17 cellular contexts compared by ENCODE assay signal in the genomic region with DNA sequence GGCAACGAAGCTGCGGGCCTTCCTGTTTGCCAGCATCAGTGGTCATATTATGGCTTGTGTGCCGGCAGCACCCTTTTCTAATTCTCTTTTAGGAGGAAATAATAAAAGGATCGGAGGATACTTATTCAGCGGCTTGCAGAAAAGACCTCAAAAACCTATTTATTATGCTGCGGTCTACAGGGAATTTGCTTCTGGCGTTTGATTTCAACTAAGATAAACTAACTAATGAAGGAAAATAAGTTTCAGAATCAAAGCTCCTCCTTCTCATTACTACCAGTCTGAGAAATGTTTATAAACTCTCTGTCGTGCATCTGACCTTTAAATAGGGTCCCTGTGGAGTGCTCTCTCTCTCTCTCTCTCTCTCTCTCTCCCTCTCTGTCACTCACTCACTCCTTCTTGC.
A peak's percentile ranks its signal among the peaks of the same experiment; 100 is the strongest.
DNase-seq lines count a peak whose midpoint lies in the region; ATAC-seq and TF ChIP-seq lines count a peak whose summit lies in the region.
"Had no signal": no experiment of that assay in that cellular context is flagged by ENCODE, and none has a peak within 500 bp of the region (broad histone marks: within the 10 kb centered on the region; RNA-seq: fewer than 3 reads in every experiment).

No MANE protein-coding gene starts in this region.

- DNase-seq in EH (ENCODE audit: low read depth) (peak; percentile 47), RPMI7951 (ENCODE audit: low read depth) (peak; percentile 64), fibroblast of villous mesenchyme (ENCODE audit: low read depth) (peak; percentile 44), HPDE6-E6E7 (ENCODE audit: extremely low spot score) (no peak)
- DNase-seq in stimulated activated CD4-positive, alpha-beta T cell treated with anti-CD3 and anti-CD28 coated beads, Interleukin-4, amount 100 ng/mL, for 1 hour: no peak
- no peak for DNase-seq in activated CD4-positive, alpha-beta memory T cell treated with anti-CD3 and anti-CD28 coated beads, Interleukin-2, amount 10 ng/mL, durations not matched to agents 7 days and 5 days
- DNase-seq: COR-L47, DMS 273 treated with DMSO at 0.1 percent for 48 hours, DND-41, H9, Kasumi-1, MV-4-11, NCI-H1694 treated with DMSO at 0.1 percent for 48 hours, Right ventricle myocardium superior had no signal

- H3K27ac ChIP-seq in muscle layer of duodenum (ENCODE audit: low read length): peak overlapping the region; percentile 15
- H3K27ac ChIP-seq: C4-2B had no signal

- no peaks in the 10 kb centered on the region for H3K27me3 ChIP-seq in muscle layer of duodenum (ENCODE audit: low read depth, low read length)

- no peak overlapping the region for H3K4me3 Mint-ChIP-seq in activated CD4-positive, alpha-beta memory T cell treated with anti-CD3 and anti-CD28 coated beads, Interleukin-2, amount 10 ng/mL, durations not matched to agents 7 days and 5 days
- H3K4me3 Mint-ChIP-seq: H9 had no signal

- peaks cover 3 to 46% of the 10 kb centered on the region in 2 donors for H3K4me1 ChIP-seq in muscle layer of duodenum (ENCODE audit: control insufficient read depth in 1 of 2, insufficient read depth in 2 of 2, low read length in 2 of 2)

- TF ChIP-seq CTCF in fibroblast of villous mesenchyme (IDR thresholded peaks at IDR 0.05; ENCODE audit: insufficient read depth, low read depth, low read length): no peak

- no peaks in the 10 kb centered on the region for H3K27me3 Mint-ChIP-seq in activated CD4-positive, alpha-beta memory T cell treated with anti-CD3 and anti-CD28 coated beads, Interleukin-2, amount 10 ng/mL, durations not matched to agents 7 days and 5 days

- no peak overlapping the region for H3K27ac Mint-ChIP-seq in activated CD4-positive, alpha-beta memory T cell treated with anti-CD3 and anti-CD28 coated beads, Interleukin-2, amount 10 ng/mL, durations not matched to agents 7 days and 5 days
- H3K27ac Mint-ChIP-seq: H9 had no signal

- H3K4me1 Mint-ChIP-seq in activated CD4-positive, alpha-beta memory T cell treated with anti-CD3 and anti-CD28 coated beads, Interleukin-2, amount 10 ng/mL, durations not matched to agents 7 days and 5 days: no peaks in the 10 kb centered on the region

- H3K4me3 ChIP-seq in fibroblast of villous mesenchyme (ENCODE audit: low read depth, low read length): no peak overlapping the region
- H3K4me3 ChIP-seq in muscle layer of duodenum (ENCODE audit: low read depth in 1 of 2, low read length in 2 of 2): no peak overlapping the region

- no peaks in the 10 kb centered on the region for H3K9me3 ChIP-seq in muscle layer of duodenum (ENCODE audit: control insufficient read depth in 1 of 2, low read length in 2 of 2)

- H3K36me3 Mint-ChIP-seq in activated CD4-positive, alpha-beta memory T cell treated with anti-CD3 and anti-CD28 coated beads, Interleukin-2, amount 10 ng/mL, durations not matched to agents 7 days and 5 days (ENCODE audit: low read depth): no peaks in the 10 kb centered on the region

- H3K36me3 ChIP-seq in muscle layer of duodenum (ENCODE audit: control insufficient read depth in 1 of 2, insufficient read depth in 2 of 2, low read length in 2 of 2): no peaks in the 10 kb centered on the region

- H3K9me3 Mint-ChIP-seq in activated CD4-positive, alpha-beta memory T cell treated with anti-CD3 and anti-CD28 coated beads, Interleukin-2, amount 10 ng/mL, durations not matched to agents 7 days and 5 days: peaks cover 12% of the 10 kb centered on the region

- CTCF ChIA-PET in activated CD4-positive, alpha-beta memory T cell treated with anti-CD3 and anti-CD28 coated beads, Interleukin-2, amount 10 ng/mL, durations not matched to agents 7 days and 5 days (lab: Charles Lee): no interaction called here

- POLR2A ChIA-PET in activated CD4-positive, alpha-beta memory T cell treated with anti-CD3 and anti-CD28 coated beads, Interleukin-2, amount 10 ng/mL, durations not matched to agents 7 days and 5 days (lab: Charles Lee): no interaction called here

- ATAC-seq in GM19395 (IDR thresholded peaks at IDR 0.05; ENCODE audit: unreplicated experiment): no peak

Comparison
In these comparisons a context has a peak if more than half of its experiments do, and no peak if none do; other contexts are left out.
1. DNase-seq: peak in EH (single experiment), RPMI7951 (single experiment) and fibroblast of villous mesenchyme (single experiment); none in stimulated activated CD4-positive, alpha-beta T cell treated with anti-CD3 and anti-CD28 coated beads, Interleukin-4, amount 100 ng/mL, for 1 hour (single experiment), activated CD4-positive, alpha-beta memory T cell treated with anti-CD3 and anti-CD28 coated beads, Interleukin-2, amount 10 ng/mL, durations not matched to agents 7 days and 5 days (single experiment) and HPDE6-E6E7 (single experiment).